ENCODE assay signal across 1 cellular context in the genomic region with DNA sequence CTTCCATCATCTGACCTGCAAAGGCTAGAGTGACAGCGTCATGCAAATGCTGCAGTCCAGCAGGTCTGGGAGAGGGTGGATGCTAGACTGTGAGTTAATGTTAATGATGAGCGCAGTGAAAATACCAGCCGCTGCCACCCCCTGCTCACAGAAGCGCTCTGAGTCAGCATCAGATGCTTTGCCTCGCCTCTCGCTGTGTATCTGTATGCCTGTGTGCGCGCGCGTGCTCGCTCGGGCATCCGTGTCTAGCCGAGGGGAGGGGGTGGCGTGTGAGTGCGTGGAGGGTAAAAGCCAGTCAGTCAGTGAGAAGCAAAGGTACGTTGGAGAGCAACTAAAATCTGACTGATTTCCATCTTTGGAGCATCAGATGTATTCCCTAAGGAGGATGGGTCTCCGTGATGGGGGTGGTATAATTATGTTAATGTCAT.
A peak's percentile ranks its signal among the peaks of the same experiment; 100 is the strongest.
TF ChIP-seq lines count a peak whose summit lies in the region.

No MANE protein-coding gene starts in this region.

TF ChIP-seq in SK-N-SH, 30 proteins besides CTCF, POLR2A, EP300 and RAD21 (continued from another document):
- TF ChIP-seq, protein P1, sequence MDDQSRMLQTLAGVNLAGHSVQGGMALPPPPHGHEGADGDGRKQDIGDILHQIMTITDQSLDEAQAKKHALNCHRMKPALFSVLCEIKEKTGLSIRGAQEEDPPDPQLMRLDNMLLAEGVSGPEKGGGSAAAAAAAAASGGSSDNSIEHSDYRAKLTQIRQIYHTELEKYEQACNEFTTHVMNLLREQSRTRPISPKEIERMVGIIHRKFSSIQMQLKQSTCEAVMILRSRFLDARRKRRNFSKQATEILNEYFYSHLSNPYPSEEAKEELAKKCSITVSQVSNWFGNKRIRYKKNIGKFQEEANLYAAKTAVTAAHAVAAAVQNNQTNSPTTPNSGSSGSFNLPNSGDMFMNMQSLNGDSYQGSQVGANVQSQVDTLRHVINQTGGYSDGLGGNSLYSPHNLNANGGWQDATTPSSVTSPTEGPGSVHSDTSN (IDR thresholded peaks at IDR 0.05) = no peak
- TF ChIP-seq GABPA (IDR thresholded peaks at IDR 0.05; ENCODE audit: low read depth) (no peak), SIN3A (IDR thresholded peaks at IDR 0.05; ENCODE audit: borderline replicate concordance, low read depth, low read length) (no peak), EZH2phosphoT487 (IDR thresholded peaks at IDR 0.05; ENCODE audit: borderline replicate concordance, low read depth) (no peak), TAF1 (IDR thresholded peaks at IDR 0.05; ENCODE audit: borderline replicate concordance, low read depth, low read length) (0 out of 2 replicates have a peak, but pooled peaks have one; percentile 32), CHD2 (IDR thresholded peaks at IDR 0.05; ENCODE audit: low read length, partially characterized antibody) (peak; percentile 50)
